ENCODE assay signal across 24 cellular contexts in the genomic region with DNA sequence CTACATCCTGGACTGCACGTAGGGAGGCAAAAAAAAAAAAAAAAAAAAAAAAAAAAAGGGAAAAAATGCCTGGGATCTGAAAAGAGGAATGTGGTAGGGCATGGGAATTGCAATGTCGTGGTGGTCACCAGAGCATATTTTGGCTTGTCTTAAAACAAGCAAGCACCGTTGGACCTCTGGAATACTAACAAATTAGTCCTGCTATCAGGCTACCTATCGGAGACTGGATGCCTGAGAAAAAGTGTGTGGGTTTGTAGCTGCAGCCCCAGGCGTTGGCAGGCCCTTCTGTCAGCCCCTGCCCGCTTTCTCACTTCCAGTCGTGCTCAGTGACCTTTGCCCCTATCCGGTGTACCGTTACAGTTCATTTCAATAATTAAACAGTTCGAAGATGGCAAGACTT.
DNase-seq lines count a peak whose midpoint lies in the region; TF ChIP-seq lines count a peak whose summit lies in the region.
"Had no signal": no experiment of that assay in that cellular context is flagged by ENCODE, and none has a peak within 500 bp of the region (broad histone marks: within the 10 kb centered on the region; RNA-seq: fewer than 3 reads in every experiment).

No MANE protein-coding gene starts in this region.

- H3K9me3 ChIP-seq in endodermal cell (ENCODE audit: control insufficient read depth, low read length): no peaks in the 10 kb centered on the region
- H3K9me3 ChIP-seq: gastrocnemius medialis, HAP-1, MG63, tibial nerve had no signal

- H3K27ac Mint-ChIP-seq in activated naive CD8-positive, alpha-beta T cell treated with anti-CD3 and anti-CD28 coated beads for 36 hours: no peak overlapping the region
- no peak overlapping the region for H3K27ac Mint-ChIP-seq in endodermal cell
- H3K27ac Mint-ChIP-seq: activated CD4-positive, alpha-beta T cell treated with anti-CD3 and anti-CD28 coated beads for 36 hours; CD8-positive, alpha-beta memory T cell; mesothelial cell of epicardium; natural killer cell treated with Interleukin-12 subunit alpha and Interleukin-12 subunit beta and Interleukin-15 and Interleukin-18, amount 100 ng/mL, for 72 hours; progenitor cell of endocrine pancreas; stimulated activated naive CD8-positive, alpha-beta T cell treated with anti-CD3 and anti-CD28 coated beads, Interleukin-15, amount 100 ng/mL, for 72 hours; T-cell had no signal

- 82 to 91% methylated on average over 5 to 10 of the region's 10 CpGs for WGBS in endodermal cell (ENCODE audit: insufficient coverage in 1 of 2, insufficient read length in 1 of 2), 2 experiments

- H3K4me1 Mint-ChIP-seq in activated naive CD8-positive, alpha-beta T cell treated with anti-CD3 and anti-CD28 coated beads for 36 hours: no peaks in the 10 kb centered on the region
- no peaks in the 10 kb centered on the region for H3K4me1 Mint-ChIP-seq in endodermal cell
- H3K4me1 Mint-ChIP-seq: activated CD4-positive, alpha-beta T cell treated with anti-CD3 and anti-CD28 coated beads for 36 hours; CD8-positive, alpha-beta memory T cell; stimulated activated naive CD8-positive, alpha-beta T cell treated with anti-CD3 and anti-CD28 coated beads, Interleukin-15, amount 100 ng/mL, for 72 hours; T-cell had no signal

- no peaks in the 10 kb centered on the region for H3K27me3 Mint-ChIP-seq in activated naive CD8-positive, alpha-beta T cell treated with anti-CD3 and anti-CD28 coated beads for 36 hours
- H3K27me3 Mint-ChIP-seq in endodermal cell (ENCODE audit: insufficient read depth): no peaks in the 10 kb centered on the region
- H3K27me3 Mint-ChIP-seq: activated CD4-positive, alpha-beta T cell treated with anti-CD3 and anti-CD28 coated beads for 36 hours; progenitor cell of endocrine pancreas; stimulated activated naive CD8-positive, alpha-beta T cell treated with anti-CD3 and anti-CD28 coated beads, Interleukin-15, amount 100 ng/mL, for 72 hours had no signal

- in situ Hi-C loops in astrocyte of the cerebellum (cut with HindIII; ENCODE audit: low sequenced_read_pairs): no loop called here

- H3K4me3 Mint-ChIP-seq in activated naive CD8-positive, alpha-beta T cell treated with anti-CD3 and anti-CD28 coated beads for 36 hours: no peak overlapping the region
- no peak overlapping the region for H3K4me3 Mint-ChIP-seq in endodermal cell
- H3K4me3 Mint-ChIP-seq: activated CD4-positive, alpha-beta T cell treated with anti-CD3 and anti-CD28 coated beads for 36 hours; CD8-positive, alpha-beta memory T cell; mesothelial cell of epicardium; natural killer cell treated with Interleukin-12 subunit alpha and Interleukin-12 subunit beta and Interleukin-15 and Interleukin-18, amount 100 ng/mL, for 72 hours; stimulated activated naive CD8-positive, alpha-beta T cell treated with anti-CD3 and anti-CD28 coated beads, Interleukin-15, amount 100 ng/mL, for 72 hours; T-cell had no signal

- no peak overlapping the region for H3K4me3 ChIP-seq in astrocyte of the cerebellum (ENCODE audit: low read depth, low read length)
- no peak overlapping the region for H3K4me3 ChIP-seq in endodermal cell (ENCODE audit: low read length)
- H3K4me3 ChIP-seq: gastrocnemius medialis, HAP-1, MG63, smooth muscle cell, tibial nerve had no signal

- H3K9me3 Mint-ChIP-seq in activated naive CD8-positive, alpha-beta T cell treated with anti-CD3 and anti-CD28 coated beads for 36 hours: no peaks in the 10 kb centered on the region
- no peaks in the 10 kb centered on the region for H3K9me3 Mint-ChIP-seq in endodermal cell
- H3K9me3 Mint-ChIP-seq: natural killer cell treated with Interleukin-12 subunit alpha and Interleukin-12 subunit beta and Interleukin-15 and Interleukin-18, amount 100 ng/mL, for 72 hours had no signal

- no peaks in the 10 kb centered on the region for H3K27me3 ChIP-seq in endodermal cell (ENCODE audit: control insufficient read depth, insufficient read depth, low read length, poor library complexity, severe bottlenecking)
- H3K27me3 ChIP-seq: gastrocnemius medialis, MG63, tibial nerve had no signal

- no peak overlapping the region for H3K27ac ChIP-seq in endodermal cell (ENCODE audit: low read depth, low read length)

- no peak overlapping the region for H3K9ac ChIP-seq in endodermal cell (ENCODE audit: extremely low read depth, low read length, poor library complexity, severe bottlenecking)

- DNase-seq in ELF-1 (ENCODE audit: low read depth, low spot score) (peak; percentile 51), astrocyte of the cerebellum (ENCODE audit: low read depth) (peak; percentile 72), kidney glomerular epithelial cell (lab: John Stamatoyannopoulos, UW) (peak; percentile 33), renal cortical epithelial cell (ENCODE audit: low read depth) (peak; percentile 92), endodermal cell (no peak), NCI-H82 (lab: John Stamatoyannopoulos, UW) (no peak)
- no peak for DNase-seq in activated CD4-positive, alpha-beta T cell treated with anti-CD3 and anti-CD28 coated beads, Interleukin-2, amount 50 U/mL, for 1 hour
- no peak for DNase-seq in activated naive CD8-positive, alpha-beta T cell treated with anti-CD3 and anti-CD28 coated beads for 36 hours
- DNase-seq: activated CD4-positive, alpha-beta T cell treated with anti-CD3 and anti-CD28 coated beads for 36 hours; activated effector memory CD4-positive, alpha-beta T cell treated with Interleukin-2 at 50 U/mL for 16 hours; caudate nucleus; CD8-positive, alpha-beta memory T cell; gastrocnemius medialis; MG63; NCI-H1436; stimulated activated CD4-positive, alpha-beta T cell treated with anti-CD3 and anti-CD28 coated beads, Interleukin-4, amount 100 ng/mL, for 4 hours; stimulated activated naive CD8-positive, alpha-beta T cell treated with anti-CD3 and anti-CD28 coated beads, Interleukin-15, amount 100 ng/mL, for 72 hours; T-cell had no signal

- no peaks in the 10 kb centered on the region for H3K36me3 ChIP-seq in endodermal cell (ENCODE audit: control insufficient read depth, insufficient read depth, low read length)
- H3K36me3 ChIP-seq: gastrocnemius medialis, HAP-1, tibial nerve had no signal

- no peaks in the 10 kb centered on the region for H3K4me1 ChIP-seq in endodermal cell (ENCODE audit: control insufficient read depth, insufficient read depth, low read length)
- H3K4me1 ChIP-seq: gastrocnemius medialis, HAP-1 had no signal

- no peaks in the 10 kb centered on the region for H3K36me3 Mint-ChIP-seq in activated naive CD8-positive, alpha-beta T cell treated with anti-CD3 and anti-CD28 coated beads for 36 hours
- H3K36me3 Mint-ChIP-seq in endodermal cell (ENCODE audit: low read depth): no peaks in the 10 kb centered on the region
- H3K36me3 Mint-ChIP-seq: CD8-positive, alpha-beta memory T cell; natural killer cell treated with Interleukin-12 subunit alpha and Interleukin-12 subunit beta and Interleukin-15 and Interleukin-18, amount 100 ng/mL, for 72 hours; T-cell had no signal

- TF ChIP-seq CTCF in astrocyte of the cerebellum (IDR thresholded peaks at IDR 0.05; ENCODE audit: low read depth, low read length, missing control alignments): no peak
- no peak for TF ChIP-seq CTCF in endodermal cell (conservative IDR thresholded peaks at IDR 0.05)

Comparison
In these comparisons a context has a peak if more than half of its experiments do, and no peak if none do; other contexts are left out.
1. DNase-seq: peak in ELF-1 (single experiment), astrocyte of the cerebellum (single experiment), kidney glomerular epithelial cell (single experiment) and renal cortical epithelial cell (single experiment); none in activated CD4-positive, alpha-beta T cell treated with anti-CD3 and anti-CD28 coated beads, Interleukin-2, amount 50 U/mL, for 1 hour (single experiment), activated naive CD8-positive, alpha-beta T cell treated with anti-CD3 and anti-CD28 coated beads for 36 hours (single experiment), endodermal cell (single experiment) and NCI-H82 (single experiment).